Comparison of ENCODE assay signal across 10 cellular contexts in the genomic region with DNA sequence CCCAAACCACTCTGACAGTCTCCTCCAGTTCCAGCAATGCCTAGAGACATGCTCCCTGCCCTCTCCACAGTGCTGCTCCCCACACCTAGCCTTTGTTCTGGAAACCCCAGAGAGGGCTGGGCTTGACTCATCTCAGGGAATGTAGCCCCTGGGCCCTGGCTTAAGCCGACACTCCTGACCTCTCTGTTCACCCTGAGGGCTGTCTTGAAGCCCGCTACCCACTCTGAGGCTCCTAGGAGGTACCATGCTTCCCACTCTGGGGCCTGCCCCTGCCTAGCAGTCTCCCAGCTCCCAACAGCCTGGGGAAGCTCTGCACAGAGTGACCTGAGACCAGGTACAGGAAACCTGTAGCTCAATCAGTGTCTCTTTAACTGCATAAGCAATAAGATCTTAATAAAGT. TPM values are rescaled to one million over a fixed set of nuclear protein-coding genes. Genes with fewer than 3 reads are reported as not detected.
DNase-seq lines count a peak whose midpoint lies in the region; ATAC-seq, FAIRE-seq and TF ChIP-seq lines count a peak whose summit lies in the region.
"Had no signal": no experiment of that assay in that cellular context is flagged by ENCODE, and none has a peak within 500 bp of the region (broad histone marks: within the 10 kb centered on the region; RNA-seq: fewer than 3 reads in every experiment).

No MANE protein-coding gene starts in this region.

- H3K27ac ChIP-seq in spleen (peak overlapping the region; percentile 43 to 86 (median 74)), SJCRH30 (no peak overlapping the region)

- H3K9me3 ChIP-seq in spleen (no peaks in the 10 kb centered on the region), SJCRH30 (replicated peaks) (no peaks in the 10 kb centered on the region)

- TF ChIP-seq POLR2A in GM12891 (IDR thresholded peaks at IDR 0.05; ENCODE audit: low read depth, low read length) (no peak; the same call in 1 of the 2 replicates), spleen (IDR thresholded peaks at IDR 0.05) (no peak)

- H3K4me3 ChIP-seq in spleen (peak overlapping the region in 1 of 8 donors; percentile 43), SJCRH30 (no peak overlapping the region)

- peak; percentile 20 for FAIRE-seq in GM12891 (lab: Jason Lieb, UNC)

- DNase-seq in GM12891 (ENCODE audit: insufficient read length, low spot score) (no peak), activated B cell treated with CpG ODN at 0.5 μM for 24 hours (no peak), immature natural killer cell (no peak), spleen (no peak), SJCRH30 (no peak)
- no peak for DNase-seq in stimulated activated naive CD4-positive, alpha-beta T cell treated with Interleukin-2 at 50 U/mL for 16 hours (lab: John Stamatoyannopoulos, UW)
- DNase-seq: GOT3, NCI-H774 had no signal

- 75 to 100% (median 95%) methylated on average over 2 of the region's 2 CpGs for WGBS in spleen, 5 donors

- H3K4me1 ChIP-seq in spleen (peaks cover 21 to 82% (median 56%) of the 10 kb centered on the region in 6 donors), SJCRH30 (no peaks in the 10 kb centered on the region)

- H3K27me3 ChIP-seq in spleen (replicated peaks in 1 of 7): no peaks in the 10 kb centered on the region
- no peaks in the 10 kb centered on the region for H3K27me3 ChIP-seq in SJCRH30

- H3K9me3 Mint-ChIP-seq in activated B cell treated with CpG ODN at 0.5 μM for 24 hours (no peaks in the 10 kb centered on the region), immature natural killer cell (no peaks in the 10 kb centered on the region)

- intact Hi-C loops in activated B cell treated with CpG ODN at 0.5 μM for 24 hours (cut with micrococcal nuclease): no loop called here
- intact Hi-C loops in spleen (cut with DNase I; ENCODE audit: low total_unique reads): loop anchor here (5.0 kb wide), 1 partner anchor 69 kb away; a partner anchor contains a TSS

- no peak overlapping the region for H3K4me3 Mint-ChIP-seq in activated B cell treated with CpG ODN at 0.5 μM for 24 hours
- H3K4me3 Mint-ChIP-seq in immature natural killer cell: peak overlapping the region in 1 of 5 donors; percentile 86

- POLR2A ChIA-PET in activated B cell treated with CpG ODN at 0.5 μM for 24 hours (lab: Charles Lee): interaction anchor here (0.6 to 1.4 kb wide), 4 partner anchors 21 to 168 kb away, joined by 3 to 5 read pairs (median 4); a partner anchor contains a TSS

- H3K4me1 Mint-ChIP-seq in activated B cell treated with CpG ODN at 0.5 μM for 24 hours: peaks cover 54% of the 10 kb centered on the region
- peaks cover 47 to 65% of the 10 kb centered on the region in 2 donors for H3K4me1 Mint-ChIP-seq in immature natural killer cell

- H3K36me3 ChIP-seq in spleen (peaks cover 0 to 50% (median 30%) of the 10 kb centered on the region in 6 donors), SJCRH30 (peaks cover 17% of the 10 kb centered on the region)

- no peak for TF ChIP-seq CTCF in activated B cell treated with CpG ODN at 0.5 μM for 24 hours (IDR thresholded peaks at IDR 0.05)
- no peak for TF ChIP-seq CTCF in spleen (IDR thresholded peaks at IDR 0.05 in 8 of 11, conservative IDR thresholded peaks at IDR 0.05 in 3 of 11)

- H3K27me3 Mint-ChIP-seq in activated B cell treated with CpG ODN at 0.5 μM for 24 hours (no peaks in the 10 kb centered on the region), immature natural killer cell (ENCODE audit: low read depth in 3 of 3) (peaks cover 7 to 10% (median 10%) of the 10 kb centered on the region in 3 donors)

- no peak for ATAC-seq in activated B cell treated with CpG ODN at 0.5 μM for 24 hours (ENCODE audit: low read depth)
- ATAC-seq in HG02678 (IDR thresholded peaks at IDR 0.05; ENCODE audit: unreplicated experiment): no peak
- no peak for ATAC-seq in GM18861 (IDR thresholded peaks at IDR 0.05; ENCODE audit: unreplicated experiment)

- H3K36me3 Mint-ChIP-seq in activated B cell treated with CpG ODN at 0.5 μM for 24 hours (ENCODE audit: low read depth) (peaks cover 38% of the 10 kb centered on the region), immature natural killer cell (peaks cover 3 to 9% (median 4%) of the 10 kb centered on the region in 3 donors)

- CTCF ChIA-PET in activated B cell treated with CpG ODN at 0.5 μM for 24 hours (lab: Charles Lee): no interaction called here

- H3K27ac Mint-ChIP-seq in activated B cell treated with CpG ODN at 0.5 μM for 24 hours (peak overlapping the region; percentile 93), immature natural killer cell (peak overlapping the region; percentile 98 to 99 (median 99))

TF ChIP-seq in GM12891, 5 proteins besides CTCF, POLR2A, EP300 and RAD21:
- TF ChIP-seq TAF1 (IDR thresholded peaks at IDR 0.05; ENCODE audit: low read depth, low read length): no peak
- TF ChIP-seq POLR2AphosphoS5 (IDR thresholded peaks at IDR 0.05; ENCODE audit: low read depth, low read length): no peak
- TF ChIP-seq PAX5 (IDR thresholded peaks at IDR 0.05; ENCODE audit: insufficient read depth, low read length, severe bottlenecking): no peak
- no peak for TF ChIP-seq POU2F2 (IDR thresholded peaks at IDR 0.05; ENCODE audit: low read depth, low read length)
- TF ChIP-seq SPI1 (IDR thresholded peaks at IDR 0.05; ENCODE audit: low read depth, low read length): no peak

RNA-seq across cellular contexts. Expression of a gene that starts 4.0 kb away (rescaled TPM):
- polyA plus RNA-seq in GM12891 (2012; ENCODE audit: low read depth, missing spikeins): 102 TPM
- total RNA-seq in activated B cell treated with CpG ODN at 0.5 μM for 24 hours (76.0 and 77.9 TPM in 2 replicates), spleen (10 to 100 TPM; 44.1 to 64.0 (median 58.7) TPM)
- polyA plus RNA-seq in immature natural killer cell (100 to 1,000 TPM in 2 of 3 donors, 10 to 100 TPM in 1; 73.3 to 134 (median 131) TPM), spleen (10 to 100 TPM; 23.3 to 40.8 (median 27.7) TPM)
- 61.2 and 62.3 TPM in 2 replicates for total RNA-seq in SJCRH30 (2014; rRNA removed; shearing (Covaris generic))

RNA-seq across cellular contexts. Expression of a gene that starts 4.3 kb away (rescaled TPM):
- polyA plus RNA-seq in GM12891 (2012; ENCODE audit: low read depth, missing spikeins): 16.6 TPM
- total RNA-seq in activated B cell treated with CpG ODN at 0.5 μM for 24 hours: 36.0 and 37.5 TPM in 2 replicates
- polyA plus RNA-seq in immature natural killer cell: 1 to 10 TPM in 2 of 3 donors, under 1 TPM in 1; 0.94 to 3.5 (median 3.0) TPM
- total RNA-seq in spleen: 10 to 100 TPM; 31.9 to 57.8 (median 42.2) TPM
- 10 to 100 TPM; 26.0 to 43.4 (median 41.0) TPM for polyA plus RNA-seq in spleen
- total RNA-seq in SJCRH30 (2014; rRNA removed; shearing (Covaris generic)): 10.2 and 16.9 TPM in 2 replicates

RNA-seq across cellular contexts. Expression of a gene that starts 11.4 kb away (rescaled TPM):
- 49.6 TPM for polyA plus RNA-seq in GM12891 (2012; ENCODE audit: low read depth, missing spikeins)
- 41.1 and 41.8 TPM in 2 replicates for total RNA-seq in activated B cell treated with CpG ODN at 0.5 μM for 24 hours
- polyA plus RNA-seq in immature natural killer cell: 10 to 100 TPM; 44.5 to 77.4 (median 55.7) TPM
- total RNA-seq in spleen: 10 to 100 TPM; 22.9 to 33.5 (median 25.4) TPM
- 10 to 100 TPM; 32.6 to 42.1 (median 36.6) TPM for polyA plus RNA-seq in spleen
- 27.5 and 36.1 TPM in 2 replicates for total RNA-seq in SJCRH30 (2014; rRNA removed; shearing (Covaris generic))

RNA-seq across cellular contexts. Expression of a gene that starts 21.2 kb away (rescaled TPM):
- polyA plus RNA-seq in GM12891 (2012; ENCODE audit: low read depth, missing spikeins): 10.9 TPM
- total RNA-seq in activated B cell treated with CpG ODN at 0.5 μM for 24 hours (14.4 and 18.2 TPM in 2 replicates), spleen (10 to 100 TPM; 11.5 to 24.5 (median 16.2) TPM)
- polyA plus RNA-seq in immature natural killer cell (10 to 100 TPM; 12.1 to 38.3 (median 15.4) TPM), spleen (10 to 100 TPM; 60.9 to 75.6 (median 61.6) TPM)
- total RNA-seq in SJCRH30 (2014; rRNA removed; shearing (Covaris generic)): 0.57 and 1.3 TPM in 2 replicates
